ENCODE assay signal across 19 cellular contexts in genomic region chr10:56469482-56469881, GRCh38.
DNase-seq lines count a peak whose midpoint lies in the region; ATAC-seq and TF ChIP-seq lines count a peak whose summit lies in the region.
"Had no signal": no experiment of that assay in that cellular context is flagged by ENCODE, and none has a peak within 500 bp of the region (broad histone marks: within the 10 kb centered on the region; RNA-seq: fewer than 3 reads in every experiment).

No MANE protein-coding gene starts in this region.

- peak; percentile 0 for DNase-seq in SIG-M5 treated with dmso at 0.1 percent for 504 hours (lab: John Stamatoyannopoulos, UW; ENCODE audit: unreplicated experiment)
- DNase-seq in SIG-M5 (lab: John Stamatoyannopoulos, UW), result no peak
- DNase-seq in GM13977 (ENCODE audit: low spot score), result peak; percentile 7
- DNase-seq in mesendoderm, result peak; percentile 1
- no peak for DNase-seq in activated CD8-positive, alpha-beta T cell treated with anti-CD3 and anti-CD28 coated beads for 36 hours
- no peak for DNase-seq in uterus
- DNase-seq: BE2C; CD4-positive, alpha-beta memory T cell; GOT3; MM.1S; NCI-H1105; NCI-H1930; NCI-H2227 treated with DMSO at 0.1 percent for 48 hours; NCI-H524 treated with DMSO at 0.1 percent for 48 hours; T1000 had no signal

- no peaks in the 10 kb centered on the region for H4K20me1 ChIP-seq in OCI-LY1 (ENCODE audit: insufficient read depth, low read length)

- no peak overlapping the region for H2AK5ac ChIP-seq in mesendoderm (ENCODE audit: low read length)

- no peak overlapping the region for H3K4ac ChIP-seq in mesendoderm (ENCODE audit: low read depth, low read length)

- no peaks in the 10 kb centered on the region for H3K27me3 ChIP-seq in OCI-LY1 (ENCODE audit: insufficient read depth, low read length)
- no peaks in the 10 kb centered on the region for H3K27me3 ChIP-seq in mesendoderm (ENCODE audit: insufficient read depth, low read length, poor library complexity)
- H3K27me3 ChIP-seq in uterus, result no peaks in the 10 kb centered on the region
- H3K27me3 ChIP-seq: BE2C, SJSA1 had no signal

- H3K9me2 ChIP-seq in OCI-LY1 (ENCODE audit: low read depth, low read length), result no peaks in the 10 kb centered on the region

- no peak overlapping the region for H2BK5ac ChIP-seq in mesendoderm (ENCODE audit: low read length)

- H3K4me2 ChIP-seq in OCI-LY1 (ENCODE audit: low read length), result no peak overlapping the region
- H3K4me2 ChIP-seq in mesendoderm (ENCODE audit: low read length), result no peak overlapping the region
- H3K4me2 ChIP-seq: KMS-11 had no signal

- H3K4me3 ChIP-seq in OCI-LY1 (ENCODE audit: low read depth, low read length, poor library complexity, severe bottlenecking), result no peak overlapping the region
- H3K4me3 ChIP-seq in mesendoderm (ENCODE audit: low read length), result no peak overlapping the region
- H3K4me3 ChIP-seq in uterus, result no peak overlapping the region
- H3K4me3 ChIP-seq: SJSA1 had no signal

- no peak for TF ChIP-seq POLR2A in uterus (IDR thresholded peaks at IDR 0.05)

- no peak overlapping the region for H3K4me3 Mint-ChIP-seq in activated CD8-positive, alpha-beta T cell treated with anti-CD3 and anti-CD28 coated beads for 36 hours
- H3K4me3 Mint-ChIP-seq: CD4-positive, alpha-beta memory T cell had no signal

- H3K27ac ChIP-seq in OCI-LY1 (ENCODE audit: low read depth, low read length, poor library complexity, severe bottlenecking) (no peak overlapping the region), mesendoderm (ENCODE audit: low read depth, low read length) (no peak overlapping the region), uterus (no peak overlapping the region)
- H3K27ac ChIP-seq: KMS-11, SJSA1 had no signal

- H3K4me1 ChIP-seq in OCI-LY1 (ENCODE audit: insufficient read depth, low read length, severe bottlenecking) (peaks cover 14% of the 10 kb centered on the region), mesendoderm (ENCODE audit: control insufficient read depth, low read depth, low read length) (no peaks in the 10 kb centered on the region), uterus (no peaks in the 10 kb centered on the region)
- H3K4me1 ChIP-seq: BE2C, SJSA1 had no signal

- no peak overlapping the region for H2AFZ ChIP-seq in OCI-LY1 (ENCODE audit: low read length)

- H2BK120ac ChIP-seq in mesendoderm (ENCODE audit: low read depth, low read length), result no peak overlapping the region

- POLR2A ChIA-PET in activated CD8-positive, alpha-beta T cell treated with anti-CD3 and anti-CD28 coated beads for 36 hours (lab: Charles Lee), result no interaction called here

- no peaks in the 10 kb centered on the region for H3K36me3 ChIP-seq in OCI-LY1 (ENCODE audit: insufficient read depth, low read length)
- no peaks in the 10 kb centered on the region for H3K36me3 ChIP-seq in mesendoderm (ENCODE audit: control insufficient read depth, insufficient read depth, low read length)
- H3K36me3 ChIP-seq in uterus, result no peaks in the 10 kb centered on the region
- H3K36me3 ChIP-seq: BE2C, SJSA1 had no signal

- no peak overlapping the region for H3K23ac ChIP-seq in mesendoderm (ENCODE audit: low read length)

- H3K27ac Mint-ChIP-seq in activated CD8-positive, alpha-beta T cell treated with anti-CD3 and anti-CD28 coated beads for 36 hours, result no peak overlapping the region
- H3K27ac Mint-ChIP-seq: CD4-positive, alpha-beta memory T cell had no signal

- H3K56ac ChIP-seq in mesendoderm (ENCODE audit: low read length), result no peak overlapping the region

- no peak overlapping the region for H4K5ac ChIP-seq in mesendoderm (ENCODE audit: low read length)

- ATAC-seq in activated CD8-positive, alpha-beta T cell treated with anti-CD3 and anti-CD28 coated beads for 36 hours, result no peak
- ATAC-seq in GM21717 (IDR thresholded peaks at IDR 0.05; ENCODE audit: unreplicated experiment), result no peak

- H3K4me1 Mint-ChIP-seq in activated CD8-positive, alpha-beta T cell treated with anti-CD3 and anti-CD28 coated beads for 36 hours (ENCODE audit: low read depth), result no peaks in the 10 kb centered on the region
- H3K4me1 Mint-ChIP-seq: CD4-positive, alpha-beta memory T cell had no signal

- CTCF ChIA-PET in activated CD8-positive, alpha-beta T cell treated with anti-CD3 and anti-CD28 coated beads for 36 hours (lab: Charles Lee), result no interaction called here

- no peak overlapping the region for H4K8ac ChIP-seq in mesendoderm (ENCODE audit: low read depth, low read length)

- no peaks in the 10 kb centered on the region for H3K9me3 ChIP-seq in OCI-LY1 (ENCODE audit: low read length)
- no peaks in the 10 kb centered on the region for H3K9me3 ChIP-seq in uterus
- H3K9me3 ChIP-seq: BE2C, SJSA1 had no signal

- peaks cover 3% of the 10 kb centered on the region for H3K9me3 Mint-ChIP-seq in activated CD8-positive, alpha-beta T cell treated with anti-CD3 and anti-CD28 coated beads for 36 hours

- no peaks in the 10 kb centered on the region for H3K27me3 Mint-ChIP-seq in activated CD8-positive, alpha-beta T cell treated with anti-CD3 and anti-CD28 coated beads for 36 hours
- H3K27me3 Mint-ChIP-seq: CD4-positive, alpha-beta memory T cell had no signal

- no peak overlapping the region for H3K18ac ChIP-seq in mesendoderm (ENCODE audit: low read length)

- intact Hi-C loops in activated CD8-positive, alpha-beta T cell treated with anti-CD3 and anti-CD28 coated beads for 36 hours (cut with micrococcal nuclease), result no loop called here
- intact Hi-C loops in uterus (cut with DNase I; ENCODE audit: low total_unique reads), result no loop called here

- in situ Hi-C loops in GM13977 (cut with MboI; ENCODE audit: low pct_unique_long_range_greater_than_20kb, low sequenced_read_pairs, unreplicated experiment), result no loop called here

- no peaks in the 10 kb centered on the region for H3K79me1 ChIP-seq in mesendoderm (ENCODE audit: low read length)

- no peak overlapping the region for H2BK15ac ChIP-seq in mesendoderm (replicated peaks; ENCODE audit: low read depth)

- H3K79me2 ChIP-seq in OCI-LY1 (ENCODE audit: insufficient read depth, low read length), result no peaks in the 10 kb centered on the region
- no peaks in the 10 kb centered on the region for H3K79me2 ChIP-seq in mesendoderm (ENCODE audit: control insufficient read depth, insufficient read depth, low read length)

- H3K36me3 Mint-ChIP-seq in activated CD8-positive, alpha-beta T cell treated with anti-CD3 and anti-CD28 coated beads for 36 hours (ENCODE audit: low read depth), result no peaks in the 10 kb centered on the region
- H3K36me3 Mint-ChIP-seq: CD4-positive, alpha-beta memory T cell had no signal

- no peaks in the 10 kb centered on the region for H3F3A ChIP-seq in OCI-LY1 (ENCODE audit: insufficient read depth, low read length)

- peak; percentile 35 for TF ChIP-seq CTCF in GM13977 (IDR thresholded peaks at IDR 0.05; ENCODE audit: extremely low read depth, insufficient read depth, missing control alignments)
- TF ChIP-seq CTCF in OCI-LY1 (IDR thresholded peaks at IDR 0.05; ENCODE audit: low read length), result peak; percentile 56
- no peak for TF ChIP-seq CTCF in activated CD8-positive, alpha-beta T cell treated with anti-CD3 and anti-CD28 coated beads for 36 hours (IDR thresholded peaks at IDR 0.05)
- no peak for TF ChIP-seq CTCF in uterus (IDR thresholded peaks at IDR 0.05)

- H3K9ac ChIP-seq in OCI-LY1 (ENCODE audit: low read length), result no peak overlapping the region
- no peak overlapping the region for H3K9ac ChIP-seq in mesendoderm (ENCODE audit: low read length)
- H3K9ac ChIP-seq: KMS-11 had no signal

Comparison
In these comparisons a context has a peak if more than half of its experiments do, and no peak if none do; other contexts are left out.
1. DNase-seq: peak in SIG-M5 treated with dmso at 0.1 percent for 504 hours (single experiment), GM13977 (single experiment) and mesendoderm (single experiment); none in SIG-M5 (single experiment), activated CD8-positive, alpha-beta T cell treated with anti-CD3 and anti-CD28 coated beads for 36 hours (single experiment) and uterus (0 of 2).
2. CTCF ChIP-seq: peak in GM13977 (single experiment) and OCI-LY1 (single experiment); none in activated CD8-positive, alpha-beta T cell treated with anti-CD3 and anti-CD28 coated beads for 36 hours (single experiment) and uterus (0 of 4).